ENCODE assay signal across 19 cellular contexts in the genomic region with DNA sequence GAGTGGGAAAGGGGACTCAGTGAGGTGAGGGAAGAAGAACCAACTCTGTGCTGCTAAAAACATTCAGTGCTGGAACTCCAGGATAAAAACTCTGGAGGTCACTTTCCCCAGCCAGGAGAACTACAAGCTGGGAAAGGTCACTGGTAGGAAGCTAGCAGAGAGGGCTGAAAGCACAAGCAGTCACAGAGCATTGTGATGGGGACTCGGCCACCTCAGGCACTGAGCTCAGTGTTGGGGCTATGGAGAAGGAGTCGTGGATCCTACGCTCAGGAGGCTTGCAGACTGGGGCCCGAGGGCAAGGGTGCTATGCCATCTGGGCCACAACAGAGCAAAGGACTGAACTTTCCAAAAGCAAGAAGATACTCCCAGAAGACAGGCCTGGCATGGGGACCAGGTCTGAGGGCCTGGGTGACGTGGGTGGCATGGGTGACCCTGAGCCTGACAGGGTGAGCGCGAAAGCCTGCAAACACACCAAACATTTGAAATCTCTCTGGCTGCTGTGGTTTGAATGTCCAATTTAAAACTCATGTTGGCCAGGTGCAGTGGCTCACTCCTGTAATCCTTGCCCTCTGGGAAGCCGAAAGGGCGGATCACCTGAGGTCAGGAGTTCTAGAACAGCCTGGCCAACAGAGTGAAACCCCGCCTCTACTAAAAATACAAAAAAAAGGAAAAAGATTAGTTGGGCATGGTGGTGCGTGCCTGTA.
"Had no signal": no experiment of that assay in that cellular context is flagged by ENCODE, and none has a peak within 500 bp of the region (broad histone marks: within the 10 kb centered on the region; RNA-seq: fewer than 3 reads in every experiment).

No MANE protein-coding gene starts in this region.

- DNase-seq: IMR-90, Kasumi-1, MM.1S, NCI-H1092 treated with DMSO at 0.1 percent for 48 hours, NCI-H1436, NCI-H187, NCI-H2029, NCI-H2081 treated with DMSO at 0.1 percent for 48 hours, NCI-H2171, NCI-H226, NCI-H446, NCI-H510A, NCI-H524 treated with DMSO at 0.1 percent for 48 hours, NCI-H69, NCI-H774, SHP77, SK-N-SH had no signal

- H3K9ac ChIP-seq: KMS-11, SK-N-SH had no signal

- H3K9me3 ChIP-seq: SK-N-SH had no signal

- H3K27ac ChIP-seq: KMS-11, RWPE1 had no signal

- H3K4me2 ChIP-seq: KMS-11, SK-N-SH had no signal
